In the genomic region with DNA sequence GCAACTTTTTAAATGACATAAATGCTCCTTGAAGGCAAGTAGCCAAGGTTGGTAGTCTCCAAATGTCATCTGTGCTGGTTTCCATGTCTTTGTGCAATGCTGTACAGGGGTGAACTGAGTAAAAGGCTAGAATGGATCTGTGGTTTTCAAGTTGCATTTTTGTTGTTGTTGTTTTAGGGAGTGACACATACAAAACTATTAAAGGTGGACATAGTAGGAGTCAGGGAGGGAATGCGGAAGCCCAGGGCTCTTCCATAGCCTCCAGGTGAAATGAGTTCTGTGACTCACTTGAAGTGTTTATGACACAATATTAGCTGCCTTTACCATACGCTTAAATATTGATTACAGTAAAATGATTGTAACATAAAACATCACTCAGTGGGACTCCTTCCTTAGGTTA, we compare ENCODE assay signal across 22 cellular contexts. TPM values are rescaled to one million over a fixed set of nuclear protein-coding genes. Genes with fewer than 3 reads are reported as not detected.
A peak's percentile ranks its signal among the peaks of the same experiment; 100 is the strongest.
DNase-seq lines count a peak whose midpoint lies in the region; ATAC-seq and TF ChIP-seq lines count a peak whose summit lies in the region.
"Had no signal": no experiment of that assay in that cellular context is flagged by ENCODE, and none has a peak within 500 bp of the region (broad histone marks: within the 10 kb centered on the region; RNA-seq: fewer than 3 reads in every experiment).

No MANE protein-coding gene starts in this region.

- H3K36me3 ChIP-seq in HCT116 (ENCODE audit: control insufficient read depth in 1 of 2, insufficient read depth in 2 of 2, low read length in 2 of 2), result no peaks in the 10 kb centered on the region
- H3K36me3 ChIP-seq in PC-3 (ENCODE audit: low read depth, low read length), result no peaks in the 10 kb centered on the region
- no peaks in the 10 kb centered on the region for H3K36me3 ChIP-seq in neuronal stem cell (replicated peaks in 1 of 2; ENCODE audit: control insufficient read depth in 2 of 2, insufficient read depth in 2 of 2, low read length in 2 of 2)
- no peaks in the 10 kb centered on the region for H3K36me3 ChIP-seq in tibial artery
- H3K36me3 ChIP-seq: adrenal gland, tibial nerve had no signal

- BruUV-seq in HCT116 (replicated peaks; lab: Mats Ljungman, UMichigan), result no TSS peak
- BruUV-seq in PC-3 (replicated peaks; lab: Mats Ljungman, UMichigan), result no TSS peak

- no peaks in the 10 kb centered on the region for H3K36me3 Mint-ChIP-seq in HFFc6 (ENCODE audit: low read depth)
- H3K36me3 Mint-ChIP-seq: CD4-positive, alpha-beta memory T cell; T-cell had no signal

- no peak overlapping the region for H3K4ac ChIP-seq in neuronal stem cell (ENCODE audit: low read length)

- H3K27ac Mint-ChIP-seq in HFFc6, result no peak overlapping the region
- H3K27ac Mint-ChIP-seq: CD4-positive, alpha-beta memory T cell; nephron progenitor cell; T-cell had no signal

- H3K4me1 ChIP-seq in HCT116 (ENCODE audit: control insufficient read depth in 1 of 2, insufficient read depth in 2 of 2, low read length in 2 of 2) (peaks cover 5 to 35% of the 10 kb centered on the region in 2 experiments; a peak in 3 of 4 replicates), PC-3 (ENCODE audit: insufficient read depth, low read length) (peaks cover 32% of the 10 kb centered on the region), neuronal stem cell (ENCODE audit: control insufficient read depth in 2 of 2, insufficient read depth in 1 of 2, low read depth in 1 of 2, low read length in 2 of 2) (peaks cover 11 to 33% of the 10 kb centered on the region in 2 donors), tibial artery (no peaks in the 10 kb centered on the region)

- H4K20me1 ChIP-seq in HCT116 (ENCODE audit: insufficient read depth), result no peaks in the 10 kb centered on the region
- no peaks in the 10 kb centered on the region for H4K20me1 ChIP-seq in PC-3 (ENCODE audit: low read length)

- TF ChIP-seq POLR2A in HCT116 (IDR thresholded peaks at IDR 0.05; ENCODE audit: borderline replicate concordance, extremely low read depth, insufficient read depth, insufficient read length), result no peak

- intact Hi-C loops in HCT116 (cut with micrococcal nuclease) (no loop called here), PC-3 (cut with micrococcal nuclease) (loop anchor here (1.0 kb wide), 3 partner anchors 21 to 83 kb away; no protein-coding TSS in a partner anchor), tibial artery (cut with DNase I; ENCODE audit: low total_unique reads) (no loop called here)

- H3K4me2 ChIP-seq in HCT116 (ENCODE audit: low read length) (peak overlapping the region; percentile 66), PC-3 (ENCODE audit: low read length) (peak overlapping the region; percentile 87), neuronal stem cell (ENCODE audit: insufficient read depth, low read length, poor library complexity, severe bottlenecking) (no peak overlapping the region)

- H3K9ac ChIP-seq in HCT116 (ENCODE audit: low read length) (0 out of 2 replicates have a peak overlapping the region, but pooled peaks have one; percentile 10), PC-3 (ENCODE audit: low read length) (peak overlapping the region; percentile 41), neuronal stem cell (ENCODE audit: low read depth, low read length, poor library complexity) (no peak overlapping the region)

- no peak for TF ChIP-seq RAD21 in HCT116 (IDR thresholded peaks at IDR 0.05; ENCODE audit: low read depth)

- no peak overlapping the region for H3K4me3 Mint-ChIP-seq in HFFc6
- H3K4me3 Mint-ChIP-seq: CD4-positive, alpha-beta memory T cell; nephron progenitor cell; T-cell had no signal

- ATAC-seq in HCT116, result peak; percentile 87
- ATAC-seq in PC-3, result peak; percentile 84
- ATAC-seq in HG03045 (IDR thresholded peaks at IDR 0.05; ENCODE audit: unreplicated experiment), result no peak
- ATAC-seq: T-cell had no signal

- H2BK12ac ChIP-seq in neuronal stem cell (ENCODE audit: low read length), result no peak overlapping the region

- TF ChIP-seq CTCF in HCT116 (IDR thresholded peaks at IDR 0.05 in 2 of 3, conservative IDR thresholded peaks at IDR 0.05 in 1 of 3; ENCODE audit: borderline replicate concordance in 1 of 3, insufficient read depth in 1 of 3, low read depth in 2 of 3, low read length in 2 of 3), result no peak
- TF ChIP-seq CTCF in PC-3 (conservative IDR thresholded peaks at IDR 0.05; ENCODE audit: low read depth, low read length), result no peak
- no peak for TF ChIP-seq CTCF in choroid plexus epithelial cell (conservative IDR thresholded peaks at IDR 0.05; ENCODE audit: low read depth, low read length)
- TF ChIP-seq CTCF in HFFc6 (IDR thresholded peaks at IDR 0.05), result no peak
- no peak for TF ChIP-seq CTCF in tibial artery (IDR thresholded peaks at IDR 0.05)

- no peak overlapping the region for H3K23ac ChIP-seq in neuronal stem cell (ENCODE audit: low read depth, low read length, poor library complexity)

- no peak overlapping the region for H2BK120ac ChIP-seq in neuronal stem cell (ENCODE audit: low read depth, low read length)

- RAD21 ChIA-PET in HCT116 (lab: Charles Lee; ENCODE audit: low non-redundant PET in 1 of 2, low total read pairs in 2 of 2, uncharacterized antibody in 2 of 2, unreplicated experiment in 2 of 2), result no interaction called here

- H3K27me3 ChIP-seq in HCT116 (ENCODE audit: insufficient read depth, low read length) (no peaks in the 10 kb centered on the region), PC-3 (ENCODE audit: low read length) (no peaks in the 10 kb centered on the region), neuronal stem cell (ENCODE audit: control insufficient read depth in 3 of 3, insufficient read depth in 3 of 3, low read depth in 1 of 3, low read length in 3 of 3) (no peaks in the 10 kb centered on the region), tibial artery (no peaks in the 10 kb centered on the region)
- H3K27me3 ChIP-seq: adrenal gland, tibial nerve had no signal

- no peaks in the 10 kb centered on the region for H3K9me3 ChIP-seq in HCT116 (ENCODE audit: control insufficient read depth in 1 of 2, insufficient read depth in 1 of 2, low read depth in 1 of 2, low read length in 2 of 2)
- no peaks in the 10 kb centered on the region for H3K9me3 ChIP-seq in PC-3 (ENCODE audit: low read length)
- H3K9me3 ChIP-seq in neuronal stem cell (replicated peaks in 1 of 2; ENCODE audit: control insufficient read depth in 2 of 2, insufficient read depth in 1 of 2, low read depth in 1 of 2, low read length in 2 of 2), result no peaks in the 10 kb centered on the region
- H3K9me3 ChIP-seq in tibial artery, result no peaks in the 10 kb centered on the region
- H3K9me3 ChIP-seq: adrenal gland, tibial nerve had no signal

- no peak overlapping the region for H3K18ac ChIP-seq in neuronal stem cell (ENCODE audit: low read length)

- H3K4me3 ChIP-seq in HCT116 (replicated peaks in 1 of 2; ENCODE audit: low read depth in 1 of 2, low read length in 2 of 2), result peak overlapping the region in 1 of 2 experiments; percentile 16; a peak in 3 of 4 replicates
- peak overlapping the region; percentile 56 for H3K4me3 ChIP-seq in PC-3 (ENCODE audit: low read length)
- H3K4me3 ChIP-seq in choroid plexus epithelial cell (ENCODE audit: low read depth, low read length), result no peak overlapping the region
- no peak overlapping the region for H3K4me3 ChIP-seq in neuronal stem cell (ENCODE audit: low read length in 2 of 2)
- H3K4me3 ChIP-seq in tibial artery, result no peak overlapping the region
- H3K4me3 ChIP-seq: adrenal gland, tibial nerve had no signal

- H3K9me2 ChIP-seq in HCT116 (ENCODE audit: insufficient read depth), result no peaks in the 10 kb centered on the region
- no peaks in the 10 kb centered on the region for H3K9me2 ChIP-seq in PC-3 (replicated peaks; ENCODE audit: low read length)

- CTCF ChIA-PET in HCT116 (lab: Charles Lee), result no interaction called here
- CTCF ChIA-PET in PC-3 (lab: Charles Lee), result interaction anchor here (0.6 kb wide), 1 partner anchor 35 kb away, joined by 3 read pairs; no protein-coding TSS in a partner anchor

- H3K14ac ChIP-seq in neuronal stem cell (ENCODE audit: low read length), result no peak overlapping the region

- H2AFZ ChIP-seq in HCT116 (ENCODE audit: low read depth, low read length, poor library complexity, severe bottlenecking) (peak overlapping the region; percentile 47), PC-3 (ENCODE audit: low read length) (no peak overlapping the region), neuronal stem cell (ENCODE audit: low read length) (no peak overlapping the region)

- no peaks in the 10 kb centered on the region for H3F3A ChIP-seq in PC-3 (ENCODE audit: low read length, unreplicated experiment)

- H2BK5ac ChIP-seq in neuronal stem cell (ENCODE audit: low read length), result no peak overlapping the region

- H3K79me1 ChIP-seq in neuronal stem cell (ENCODE audit: low read depth, low read length), result no peaks in the 10 kb centered on the region

- no peak overlapping the region for H4K91ac ChIP-seq in neuronal stem cell (ENCODE audit: low read depth, low read length, poor library complexity)

- no peaks in the 10 kb centered on the region for H3K9me3 Mint-ChIP-seq in HFFc6
- H3K9me3 Mint-ChIP-seq: CD4-positive, alpha-beta memory T cell; T-cell had no signal

- H3K79me2 ChIP-seq in HCT116 (ENCODE audit: insufficient read depth, low read length) (no peaks in the 10 kb centered on the region), PC-3 (ENCODE audit: low read length) (no peaks in the 10 kb centered on the region)

- DNase-seq in HCT116 (ENCODE audit: low read depth, low spot score) (peak; percentile 81), PC-3 (peak; percentile 92), choroid plexus epithelial cell (ENCODE audit: low read depth) (peak; percentile 20), neuronal stem cell (ENCODE audit: low spot score) (no peak), HFFc6 (no peak), NOMO-1 (lab: John Stamatoyannopoulos, UW; ENCODE audit: unreplicated experiment in 2 of 2) (no peak), tibial artery (no peak)
- DNase-seq: activated CD4-positive, alpha-beta T cell treated with anti-CD3 and anti-CD28 coated beads, Interleukin-2, amount 50 U/mL, for 1 hour; activated CD8-positive, alpha-beta memory T cell treated with anti-CD3 and anti-CD28 coated beads, Interleukin-2, amount 50 U/mL, for 4 hours; activated effector memory CD4-positive, alpha-beta T cell treated with Interleukin-2 at 50 U/mL for 16 hours; CD4-positive, alpha-beta memory T cell; central memory CD4-positive, alpha-beta T cell; H7; NCI-H1417 treated with DMSO at 0.1 percent for 48 hours; NCI-H524 treated with DMSO at 0.1 percent for 48 hours; nephron progenitor cell; SHP77; stimulated activated naive CD4-positive, alpha-beta T cell treated with Interleukin-2 at 50 U/mL for 16 hours; T-cell had no signal

- no peak overlapping the region for H3K27ac ChIP-seq in HCT116 (ENCODE audit: low read depth, low read length)
- peak overlapping the region; percentile 81 for H3K27ac ChIP-seq in PC-3 (ENCODE audit: low read length)
- no peak overlapping the region for H3K27ac ChIP-seq in neuronal stem cell (replicated peaks; ENCODE audit: low read length)
- H3K27ac ChIP-seq in tibial artery, result no peak overlapping the region
- H3K27ac ChIP-seq: adrenal gland had no signal

- WGBS in neuronal stem cell (ENCODE audit: extremely low coverage in 2 of 2, insufficient read length in 2 of 2, insufficient replicate concordance in 1 of 2), 2 donors, result no CpG with 5 or more reads among the region's 2 CpGs

- no peak overlapping the region for H4K8ac ChIP-seq in neuronal stem cell (ENCODE audit: low read depth, low read length)

- peak overlapping the region; percentile 70 for H2BK15ac ChIP-seq in neuronal stem cell (ENCODE audit: low read length)

- H3K4me1 Mint-ChIP-seq in HFFc6 (ENCODE audit: low read depth), result peaks cover 33% of the 10 kb centered on the region

- H2AK5ac ChIP-seq in neuronal stem cell (ENCODE audit: low read depth, low read length), result no peak overlapping the region

- H3K27me3 Mint-ChIP-seq in HFFc6 (ENCODE audit: insufficient read depth), result peaks cover 6% of the 10 kb centered on the region; the same call in 1 of the 2 replicates

- POLR2A ChIA-PET in HCT116 (lab: Charles Lee) (no interaction called here), PC-3 (lab: Charles Lee; ENCODE audit: unreplicated experiment) (no interaction called here)

RNA-seq across cellular contexts. Expression of a gene that starts 22.5 kb away (rescaled TPM):
- total RNA-seq in HCT116 (2021; ENCODE audit: unreplicated experiment) (35.3 TPM), PC-3 (2014; rRNA removed) (64.3 and 87.7 TPM in 2 replicates)
- 20.4 and 20.9 TPM in 2 replicates for polyA plus RNA-seq in HCT116 (2012)
- 174 TPM for polyA plus RNA-seq in neuronal stem cell (2013, experiment 1 of 2)
- 177 TPM for polyA plus RNA-seq in neuronal stem cell (2013, experiment 2 of 2)
- 10 to 100 TPM; 71.3 to 90.5 (median 85.1) TPM for total RNA-seq in HFFc6 (2021; fragmentation: NEBNext Ultra II Directional; extraction: Animal tissue kit (Norgen Biotek cat#: 25700))

Comparison
In these comparisons a context has a peak if more than half of its experiments do, and no peak if none do; other contexts are left out.
1. DNase-seq: peak in HCT116 (single experiment), PC-3 (single experiment) and choroid plexus epithelial cell (single experiment); none in neuronal stem cell (single experiment), HFFc6 (single experiment), NOMO-1 (0 of 2) and tibial artery (0 of 2).